ENCODE assay signal across 26 cellular contexts in the genomic region with DNA sequence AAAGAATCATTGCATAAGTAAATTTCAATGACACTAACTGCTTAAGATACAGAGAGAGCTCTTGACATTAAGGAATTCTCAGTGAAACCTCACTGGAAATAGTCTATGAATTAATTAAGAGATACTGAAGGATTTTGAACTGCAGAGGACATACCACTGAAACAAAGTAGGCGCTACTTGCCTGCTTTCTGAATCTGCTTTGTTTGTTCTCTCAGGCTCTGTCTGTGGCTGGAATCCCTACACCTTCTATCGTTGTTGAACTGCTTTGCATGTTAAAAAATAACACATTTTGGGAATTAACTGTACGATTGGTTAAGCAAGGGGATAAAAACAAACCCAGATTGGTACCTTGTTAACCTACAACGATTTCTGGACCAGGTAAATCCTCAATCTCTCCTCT.
"Had no signal": no experiment of that assay in that cellular context is flagged by ENCODE, and none has a peak within 500 bp of the region (broad histone marks: within the 10 kb centered on the region; RNA-seq: fewer than 3 reads in every experiment).

No MANE protein-coding gene starts in this region.

- H3K27ac ChIP-seq: heart left ventricle, left ventricle myocardium inferior, neutrophil, right atrium auricular region, spleen, suprapubic skin, thoracic aorta, tibial artery, uterus had no signal

- H3K9me3 Mint-ChIP-seq: natural killer cell had no signal

- H3K4me1 Mint-ChIP-seq: naive B cell; natural killer cell; neural crest cell; stimulated activated effector memory CD8-positive, alpha-beta T cell treated with anti-CD3 and anti-CD28 coated beads, Interleukin-12 subunit alpha, Interleukin-12 subunit beta, amount 100 ng/mL, for 72 hours had no signal

- H3K4me3 ChIP-seq: heart left ventricle, left ventricle myocardium inferior, lung, right atrium auricular region, spleen, suprapubic skin, thoracic aorta, tibial artery, uterus had no signal

- ATAC-seq: heart left ventricle; left colon; natural killer cell; sciatic nerve; stimulated activated effector memory CD8-positive, alpha-beta T cell treated with anti-CD3 and anti-CD28 coated beads, Interleukin-12 subunit alpha, Interleukin-12 subunit beta, amount 100 ng/mL, for 72 hours had no signal

- H3K36me3 Mint-ChIP-seq: natural killer cell; stimulated activated effector memory CD8-positive, alpha-beta T cell treated with anti-CD3 and anti-CD28 coated beads, Interleukin-12 subunit alpha, Interleukin-12 subunit beta, amount 100 ng/mL, for 72 hours had no signal

- H3K27ac Mint-ChIP-seq: mesothelial cell of epicardium; natural killer cell; progenitor cell of endocrine pancreas; stimulated activated effector memory CD8-positive, alpha-beta T cell treated with anti-CD3 and anti-CD28 coated beads, Interleukin-12 subunit alpha, Interleukin-12 subunit beta, amount 100 ng/mL, for 72 hours; stimulated activated naive CD8-positive, alpha-beta T cell treated with anti-CD3 and anti-CD28 coated beads, Interleukin-15, Interleukin-2, amounts not matched to agents 100 ng/mL and 50 ng/mL, for 24 hours; type B pancreatic cell had no signal

- H3K4me1 ChIP-seq: heart left ventricle, left ventricle myocardium inferior, right atrium auricular region, spleen, suprapubic skin, tibial artery, uterus had no signal

- H3K36me3 ChIP-seq: heart left ventricle, left ventricle myocardium inferior, right atrium auricular region, spleen, suprapubic skin, thoracic aorta, uterus had no signal

- H3K27me3 Mint-ChIP-seq: progenitor cell of endocrine pancreas, type B pancreatic cell had no signal

- DNase-seq: heart left ventricle; left colon; left ventricle myocardium inferior; mesendoderm; naive B cell; natural killer cell; occipital lobe; small intestine; spleen; stimulated activated CD4-positive, alpha-beta T cell treated with anti-CD3 and anti-CD28 coated beads, Interleukin-4, amount 100 ng/mL, for 24 hours; stimulated activated naive CD4-positive, alpha-beta T cell; tibial artery; uterus had no signal

- H3K27me3 ChIP-seq: heart left ventricle, neutrophil, right atrium auricular region, spleen, suprapubic skin, tibial artery, uterus had no signal

- H3K9me3 ChIP-seq: heart left ventricle, left ventricle myocardium inferior, neutrophil, right atrium auricular region, suprapubic skin, thoracic aorta, tibial artery, uterus had no signal

- FAIRE-seq: keratinocyte, small intestine had no signal

- H3K4me3 Mint-ChIP-seq: mesothelial cell of epicardium; naive B cell; natural killer cell; neural crest cell; stimulated activated effector memory CD8-positive, alpha-beta T cell treated with anti-CD3 and anti-CD28 coated beads, Interleukin-12 subunit alpha, Interleukin-12 subunit beta, amount 100 ng/mL, for 72 hours; stimulated activated naive CD8-positive, alpha-beta T cell treated with anti-CD3 and anti-CD28 coated beads, Interleukin-15, Interleukin-2, amounts not matched to agents 100 ng/mL and 50 ng/mL, for 24 hours; type B pancreatic cell had no signal
